In genomic region chr6:128600397-128600951, GRCh38 we compare ENCODE assay signal across 1 cellular context.
TF ChIP-seq lines count a peak whose summit lies in the region.

No MANE protein-coding gene starts in this region.

TF ChIP-seq in WTC11, 78 proteins besides CTCF, POLR2A, EP300 and RAD21 (continued from another document):
- TF ChIP-seq ZNF425 (CRISPR knock-in tag; conservative IDR thresholded peaks at IDR 0.05): no peak
- TF ChIP-seq GRHL2 (CRISPR knock-in tag; IDR thresholded peaks at IDR 0.05; ENCODE audit: insufficient replicate concordance, severe bottlenecking): no peak
